Comparison of ENCODE assay signal across 9 cellular contexts in the genomic region with DNA sequence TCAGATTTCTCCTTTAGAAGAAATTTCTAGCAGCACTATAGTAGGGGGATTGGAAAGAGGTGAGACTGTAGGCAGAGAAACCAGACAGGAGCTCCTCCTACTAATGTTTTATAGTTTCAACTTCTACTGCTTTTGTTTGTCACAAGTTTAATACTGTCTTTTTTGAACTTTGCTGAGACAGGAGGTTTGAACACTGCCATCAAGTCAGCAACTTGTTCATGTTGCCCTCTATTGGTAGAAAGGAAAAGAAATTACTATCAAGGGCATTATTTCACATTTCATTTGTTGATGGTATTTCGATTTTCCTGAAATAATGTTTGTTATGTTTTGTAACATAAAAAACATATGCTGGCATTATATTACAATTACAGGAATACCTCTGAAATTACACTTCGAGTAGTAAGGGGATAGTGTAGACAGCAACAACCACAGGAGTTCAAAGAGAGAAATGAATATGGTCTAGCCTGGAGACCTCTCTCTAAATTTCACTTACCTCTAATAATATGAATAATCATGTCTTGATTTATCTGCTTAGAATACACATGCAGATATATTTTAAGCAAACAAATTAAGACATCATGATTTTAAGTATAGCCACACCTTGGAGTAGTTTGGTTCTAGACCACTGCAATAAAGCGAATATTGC. TPM values are rescaled to one million over a fixed set of nuclear protein-coding genes. Genes with fewer than 3 reads are reported as not detected.
DNase-seq lines count a peak whose midpoint lies in the region; ATAC-seq and TF ChIP-seq lines count a peak whose summit lies in the region.
"Had no signal": no experiment of that assay in that cellular context is flagged by ENCODE, and none has a peak within 500 bp of the region (broad histone marks: within the 10 kb centered on the region; RNA-seq: fewer than 3 reads in every experiment).

No MANE protein-coding gene starts in this region.

- no peaks in the 10 kb centered on the region for H3K9me3 Mint-ChIP-seq in effector memory CD8-positive, alpha-beta T cell

- H3F3A ChIP-seq in OCI-LY1 (ENCODE audit: insufficient read depth, low read length), result no peaks in the 10 kb centered on the region

- H2AFZ ChIP-seq in DND-41 (ENCODE audit: low read depth, low read length) (0 out of 2 replicates have a peak overlapping the region, but pooled peaks have one; percentile 37), OCI-LY1 (ENCODE audit: low read length) (peak overlapping the region; percentile 53; the same call in 1 of the 2 replicates)

- intact Hi-C loops in mucosa of descending colon (cut with DNase I, micrococcal nuclease), result loop anchor here in 1 of 2 donors (10.0 kb wide), 1 partner anchor 167 kb away; a partner anchor contains a TSS

- H3K27ac Mint-ChIP-seq in effector memory CD8-positive, alpha-beta T cell, result no peak overlapping the region

- no peaks in the 10 kb centered on the region for H3K36me3 Mint-ChIP-seq in effector memory CD8-positive, alpha-beta T cell (ENCODE audit: insufficient read depth)

- H3K79me2 ChIP-seq in DND-41 (ENCODE audit: insufficient read depth, low read length) (no peaks in the 10 kb centered on the region), OCI-LY1 (ENCODE audit: insufficient read depth, low read length) (no peaks in the 10 kb centered on the region)

- DNase-seq in DND-41, result no peak
- DNase-seq in effector memory CD8-positive, alpha-beta T cell, result no peak
- DNase-seq in mucosa of descending colon, result no peak
- no peak for DNase-seq in stimulated activated CD8-positive, alpha-beta memory T cell treated with anti-CD3 and anti-CD28 coated beads, Interleukin-4, amount 100 ng/mL, for 48 hours
- DNase-seq in MG63, result no peak
- DNase-seq in NCI-H345 (lab: John Stamatoyannopoulos, UW), result no peak

- H3K27ac ChIP-seq in DND-41 (ENCODE audit: low read length) (no peak overlapping the region), OCI-LY1 (ENCODE audit: low read depth, low read length, poor library complexity, severe bottlenecking) (peak overlapping the region; percentile 3)
- H3K27ac ChIP-seq: SK-N-MC had no signal

- H3K36me3 ChIP-seq in DND-41 (ENCODE audit: insufficient read depth, low read length), result no peaks in the 10 kb centered on the region
- H3K36me3 ChIP-seq in OCI-LY1 (ENCODE audit: insufficient read depth, low read length), result no peaks in the 10 kb centered on the region
- no peaks in the 10 kb centered on the region for H3K36me3 ChIP-seq in mucosa of descending colon (ENCODE audit: low read depth)
- H3K36me3 ChIP-seq in MG63, result no peaks in the 10 kb centered on the region

- H3K9me2 ChIP-seq in OCI-LY1 (ENCODE audit: low read depth, low read length), result no peaks in the 10 kb centered on the region

- no peaks in the 10 kb centered on the region for H3K27me3 ChIP-seq in DND-41 (ENCODE audit: insufficient read depth, low read length, poor library complexity)
- no peaks in the 10 kb centered on the region for H3K27me3 ChIP-seq in OCI-LY1 (ENCODE audit: insufficient read depth, low read length)
- no peaks in the 10 kb centered on the region for H3K27me3 ChIP-seq in MG63

- no peak overlapping the region for H3K4me2 ChIP-seq in DND-41 (ENCODE audit: insufficient read depth, low read length)
- H3K4me2 ChIP-seq in OCI-LY1 (ENCODE audit: low read length), result no peak overlapping the region; the same call in 1 of the 2 replicates

- H3K4me3 Mint-ChIP-seq in effector memory CD8-positive, alpha-beta T cell, result no peak overlapping the region

- no peaks in the 10 kb centered on the region for H4K20me1 ChIP-seq in DND-41 (ENCODE audit: insufficient read depth, low read length)
- no peaks in the 10 kb centered on the region for H4K20me1 ChIP-seq in OCI-LY1 (ENCODE audit: insufficient read depth, low read length)

- TF ChIP-seq CTCF in DND-41 (IDR thresholded peaks at IDR 0.05; ENCODE audit: borderline replicate concordance, extremely low read depth, low read length, poor library complexity, severe bottlenecking) (peak; percentile 72), OCI-LY1 (IDR thresholded peaks at IDR 0.05; ENCODE audit: low read length) (peak; percentile 80), mucosa of descending colon (IDR thresholded peaks at IDR 0.05) (no peak)

- H3K4me1 ChIP-seq in DND-41 (ENCODE audit: insufficient read depth, low read length), result no peaks in the 10 kb centered on the region; the same call in 1 of the 2 replicates
- H3K4me1 ChIP-seq in OCI-LY1 (ENCODE audit: insufficient read depth, low read length, severe bottlenecking), result peaks cover 20% of the 10 kb centered on the region
- no peaks in the 10 kb centered on the region for H3K4me1 ChIP-seq in mucosa of descending colon (ENCODE audit: low read depth)

- peaks cover 0 to 7% of the 10 kb centered on the region in 2 donors for H3K27me3 Mint-ChIP-seq in effector memory CD8-positive, alpha-beta T cell

- H3K9ac ChIP-seq in DND-41 (ENCODE audit: low read depth, low read length) (no peak overlapping the region), OCI-LY1 (ENCODE audit: low read length) (no peak overlapping the region)

- H3K4me3 ChIP-seq in DND-41 (ENCODE audit: low read depth in 1 of 2, low read length in 2 of 2) (no peak overlapping the region), OCI-LY1 (ENCODE audit: low read depth, low read length, poor library complexity, severe bottlenecking) (no peak overlapping the region), mucosa of descending colon (no peak overlapping the region), MG63 (no peak overlapping the region)
- H3K4me3 ChIP-seq: SK-N-MC had no signal

- H3K9me3 ChIP-seq in DND-41 (ENCODE audit: insufficient read depth, low read length, severe bottlenecking), result no peaks in the 10 kb centered on the region
- no peaks in the 10 kb centered on the region for H3K9me3 ChIP-seq in OCI-LY1 (ENCODE audit: low read length)
- H3K9me3 ChIP-seq in mucosa of descending colon, result no peaks in the 10 kb centered on the region
- H3K9me3 ChIP-seq in MG63, result no peaks in the 10 kb centered on the region

- H3K4me1 Mint-ChIP-seq in effector memory CD8-positive, alpha-beta T cell (ENCODE audit: low read depth in 2 of 2), result no peaks in the 10 kb centered on the region

- peak; percentile 81 for ATAC-seq in DND-41 (ENCODE audit: insufficient read depth, low read depth)
- ATAC-seq in GM21723 (IDR thresholded peaks at IDR 0.05; ENCODE audit: unreplicated experiment), result peak; percentile 74
- peak; percentile 53 for ATAC-seq in effector memory CD8-positive, alpha-beta T cell (replicated peaks)
- ATAC-seq in mucosa of descending colon, result peak; percentile 44

RNA-seq across cellular contexts. Expression of a gene that starts 12.4 kb away (rescaled TPM):
- 10 to 100 TPM in 2 of 3 donors, 1 to 10 TPM in 1; 7.0 to 29.7 (median 14.4) TPM for total RNA-seq in mucosa of descending colon
- 11.8 and 28.3 TPM in 2 replicates for total RNA-seq in MG63 (2014; rRNA removed; shearing (Covaris generic); ENCODE audit: low replicate concordance)
